15 cellular contexts compared by ENCODE assay signal in the genomic region with DNA sequence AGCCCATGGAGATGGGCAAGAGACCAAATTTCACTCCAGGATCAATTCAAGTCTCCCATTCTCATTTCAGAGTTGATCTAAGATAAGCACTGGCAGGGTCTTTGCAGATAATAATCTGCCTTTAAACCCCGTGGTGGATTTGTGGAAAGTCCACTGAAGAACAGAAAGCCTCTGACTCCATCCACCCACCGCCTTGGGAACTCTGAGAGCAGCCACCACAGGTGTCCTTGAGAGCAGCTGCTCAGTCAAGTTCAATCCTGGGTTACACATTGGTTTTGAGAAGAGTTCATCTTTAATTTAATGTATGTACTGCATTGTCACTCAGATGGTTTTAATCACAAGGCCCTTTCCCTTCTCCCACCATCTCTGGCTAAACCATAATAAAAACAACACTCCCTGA.
"Had no signal": no experiment of that assay in that cellular context is flagged by ENCODE, and none has a peak within 500 bp of the region (broad histone marks: within the 10 kb centered on the region; RNA-seq: fewer than 3 reads in every experiment).

No MANE protein-coding gene starts in this region.

- H3K9me3 ChIP-seq: neutrophil, testis, tibial nerve, upper lobe of right lung had no signal

- H3K36me3 ChIP-seq: neutrophil, upper lobe of right lung had no signal

- H3K9me3 Mint-ChIP-seq: naive thymus-derived CD8-positive, alpha-beta T cell had no signal

- H3K27ac Mint-ChIP-seq: naive thymus-derived CD8-positive, alpha-beta T cell had no signal

- H3K4me3 Mint-ChIP-seq: naive thymus-derived CD8-positive, alpha-beta T cell had no signal

- H3K4me3 ChIP-seq: coronary artery, testis, tibial nerve, upper lobe of right lung had no signal

- DNase-seq: caudate nucleus; effector CD8-positive, alpha-beta T cell; islet precursor cell; mammary epithelial cell; naive thymus-derived CD8-positive, alpha-beta T cell; stimulated activated CD4-positive, alpha-beta T cell treated with anti-CD3 and anti-CD28 coated beads, Interleukin-2, amount 100 ng/mL, for 48 hours; stimulated activated naive CD8-positive, alpha-beta T cell treated with anti-CD3 and anti-CD28 coated beads, Interleukin-15, Interleukin-2, amounts not matched to agents 100 U/mL and 50 U/mL, for 24 hours; testis; upper lobe of right lung had no signal

- H3K27ac ChIP-seq: coronary artery, neutrophil, testis, tibial nerve, upper lobe of right lung had no signal

- H3K4me1 ChIP-seq: testis, upper lobe of right lung had no signal

- ATAC-seq: esophagus mucosa; left lobe of liver; naive thymus-derived CD8-positive, alpha-beta T cell; sciatic nerve; stimulated activated naive CD8-positive, alpha-beta T cell treated with anti-CD3 and anti-CD28 coated beads, Interleukin-15, Interleukin-2, amounts not matched to agents 100 U/mL and 50 U/mL, for 24 hours; upper lobe of right lung had no signal

- H3K27me3 ChIP-seq: neutrophil, testis, tibial nerve, upper lobe of right lung had no signal
